In genomic region chr4:84916233-84916632, GRCh38 we compare ENCODE assay signal across 1 cellular context.
TF ChIP-seq lines count a peak whose summit lies in the region.

No MANE protein-coding gene starts in this region.

TF ChIP-seq in GM23338, 12 proteins besides CTCF, POLR2A, EP300 and RAD21 (continued from another document):
- TF ChIP-seq ZNF462 (CRISPR knock-in tag; IDR thresholded peaks at IDR 0.05) (no peak), ZNF114 (CRISPR knock-in tag; IDR thresholded peaks at IDR 0.05) (no peak), NANOG (IDR thresholded peaks at IDR 0.05; ENCODE audit: borderline replicate concordance) (no peak; the same call in 1 of the 2 replicates)
